In the genomic region with DNA sequence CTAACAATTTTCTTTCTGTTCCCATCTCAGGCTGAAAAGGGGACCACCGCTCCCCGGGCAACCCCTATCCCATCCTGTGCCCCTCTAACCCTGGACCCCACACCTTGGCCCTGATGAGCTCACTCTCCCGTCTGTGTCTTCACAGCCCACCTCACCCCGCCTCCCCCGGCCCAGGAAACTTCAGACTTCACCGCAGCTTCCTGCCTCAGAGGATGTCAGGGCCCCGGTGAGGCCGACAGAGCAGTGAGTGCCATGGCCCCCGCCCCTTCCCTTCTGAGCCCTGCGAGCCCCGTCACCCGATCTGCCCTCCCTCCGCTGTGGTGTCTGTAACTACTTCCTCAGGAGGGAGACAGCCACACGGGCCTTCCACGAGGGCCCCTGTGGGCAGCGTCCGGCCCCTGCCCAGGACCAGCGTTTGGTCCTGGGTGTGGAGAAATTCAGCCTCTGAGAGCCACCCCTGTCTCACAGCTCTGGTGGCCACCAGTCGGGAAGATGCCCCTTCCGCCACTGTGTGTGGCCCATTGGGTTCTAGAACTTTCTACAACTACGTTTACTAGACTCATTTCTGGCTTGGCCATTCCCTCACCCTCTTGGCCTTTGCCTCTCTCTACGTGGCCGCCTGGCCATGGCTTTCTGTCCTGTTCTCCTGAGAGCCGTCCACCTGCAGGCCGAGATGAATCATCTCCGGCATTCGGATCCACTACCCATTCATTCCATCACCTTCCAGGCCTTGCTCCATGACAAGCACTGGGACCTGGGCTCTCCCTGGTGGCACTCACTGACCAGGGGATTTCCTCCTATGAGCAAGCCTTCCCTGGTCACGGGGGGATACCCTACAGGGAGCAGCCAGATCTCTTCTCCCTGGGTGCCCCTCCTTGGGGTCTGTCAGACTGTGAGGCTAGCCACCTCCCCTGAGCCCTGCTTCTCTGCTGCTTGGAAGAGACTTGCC, we compare ENCODE assay signal across 8 cellular contexts. TPM values are rescaled to one million over a fixed set of nuclear protein-coding genes. Genes with fewer than 3 reads are reported as not detected.
A peak's percentile ranks its signal among the peaks of the same experiment; 100 is the strongest.
DNase-seq lines count a peak whose midpoint lies in the region; ATAC-seq and TF ChIP-seq lines count a peak whose summit lies in the region.

No MANE protein-coding gene starts in this region.

- H3K27ac ChIP-seq in mesenchymal stem cell (ENCODE audit: low read length, poor library complexity, severe bottlenecking) (no peak overlapping the region), coronary artery (peak overlapping the region in 1 of 2 donors; percentile 68), uterus (peak overlapping the region in 1 of 2 donors; percentile 9)

- peak; percentile 29 for DNase-seq in SKM-1 (lab: John Stamatoyannopoulos, UW; ENCODE audit: unreplicated experiment)
- peak; percentile 97 for DNase-seq in activated naive CD4-positive, alpha-beta T cell treated with anti-CD3 and anti-CD28 coated beads, Interleukin-2, amount 10 ng/mL, durations not matched to agents 7 days and 5 days
- DNase-seq in mesenchymal stem cell: peak; percentile 46
- DNase-seq in stimulated activated effector memory CD8-positive, alpha-beta T cell treated with anti-CD3 and anti-CD28 coated beads, Interleukin-12 subunit alpha, Interleukin-12 subunit beta, amount 100 ng/mL, for 72 hours (ENCODE audit: low spot score in 2 of 2): peak; percentile 77 to 94
- DNase-seq in coronary artery (ENCODE audit: low spot score): no peak
- DNase-seq in uterus: no peak

- peak overlapping the region in 1 of 2 experiments; percentile 74 for H3K4ac ChIP-seq in mesenchymal stem cell (ENCODE audit: low read depth in 1 of 2, low read length in 2 of 2)

- no peak overlapping the region for H2BK5ac ChIP-seq in mesenchymal stem cell (ENCODE audit: low read depth, low read length, poor library complexity, severe bottlenecking)

- H3K4me3 ChIP-seq in mesenchymal stem cell (ENCODE audit: insufficient read depth in 1 of 2, low read depth in 1 of 2, low read length in 2 of 2) (no peak overlapping the region), coronary artery (no peak overlapping the region), uterus (no peak overlapping the region)

- H3K18ac ChIP-seq in mesenchymal stem cell (ENCODE audit: low read depth in 1 of 2, low read length in 2 of 2): peak overlapping the region in 1 of 2 experiments; percentile 45

- peak overlapping the region; percentile 36 for H3K4me2 ChIP-seq in mesenchymal stem cell (ENCODE audit: low read length, poor library complexity, severe bottlenecking)

- H3K27me3 ChIP-seq in mesenchymal stem cell (ENCODE audit: control insufficient read depth in 1 of 2, insufficient read depth in 1 of 2, low read length in 2 of 2): no peaks in the 10 kb centered on the region
- no peaks in the 10 kb centered on the region for H3K27me3 ChIP-seq in uterus

- H3K36me3 ChIP-seq in mesenchymal stem cell (ENCODE audit: control insufficient read depth in 1 of 2, insufficient read depth in 2 of 2, low read depth in 1 of 2, low read length in 2 of 2) (peaks cover under 1 to 33% of the 10 kb centered on the region in 2 experiments), uterus (no peaks in the 10 kb centered on the region)

- TF ChIP-seq POLR2A in uterus (IDR thresholded peaks at IDR 0.05): no peak

- TF ChIP-seq CTCF in coronary artery (IDR thresholded peaks at IDR 0.05) (no peak), uterus (IDR thresholded peaks at IDR 0.05) (no peak)

- H4K91ac ChIP-seq in mesenchymal stem cell (ENCODE audit: low read length): peak overlapping the region; percentile 67

- H2BK12ac ChIP-seq in mesenchymal stem cell (ENCODE audit: low read length in 2 of 2): no peak overlapping the region

- H3K4me1 Mint-ChIP-seq in activated naive CD4-positive, alpha-beta T cell treated with anti-CD3 and anti-CD28 coated beads, Interleukin-2, amount 10 ng/mL, durations not matched to agents 7 days and 5 days: peaks cover 71% of the 10 kb centered on the region
- peaks cover 83% of the 10 kb centered on the region for H3K4me1 Mint-ChIP-seq in stimulated activated effector memory CD8-positive, alpha-beta T cell treated with anti-CD3 and anti-CD28 coated beads, Interleukin-12 subunit alpha, Interleukin-12 subunit beta, amount 100 ng/mL, for 72 hours

- no peaks in the 10 kb centered on the region for H3K27me3 Mint-ChIP-seq in activated naive CD4-positive, alpha-beta T cell treated with anti-CD3 and anti-CD28 coated beads, Interleukin-2, amount 10 ng/mL, durations not matched to agents 7 days and 5 days

- H2AFZ ChIP-seq in mesenchymal stem cell (ENCODE audit: low read depth, low read length): no peak overlapping the region

- H3K9me3 ChIP-seq in mesenchymal stem cell (ENCODE audit: control insufficient read depth, low read length): no peaks in the 10 kb centered on the region
- no peaks in the 10 kb centered on the region for H3K9me3 ChIP-seq in uterus

- H3K9me3 Mint-ChIP-seq in activated naive CD4-positive, alpha-beta T cell treated with anti-CD3 and anti-CD28 coated beads, Interleukin-2, amount 10 ng/mL, durations not matched to agents 7 days and 5 days: no peaks in the 10 kb centered on the region
- H3K9me3 Mint-ChIP-seq in stimulated activated effector memory CD8-positive, alpha-beta T cell treated with anti-CD3 and anti-CD28 coated beads, Interleukin-12 subunit alpha, Interleukin-12 subunit beta, amount 100 ng/mL, for 72 hours: no peaks in the 10 kb centered on the region

- H2BK15ac ChIP-seq in mesenchymal stem cell (ENCODE audit: low read depth, poor library complexity, severe bottlenecking): no peak overlapping the region

- 52% methylated on average over 28 of the region's 28 CpGs for WGBS in mesenchymal stem cell

- peak overlapping the region; percentile 99 for H3K27ac Mint-ChIP-seq in activated naive CD4-positive, alpha-beta T cell treated with anti-CD3 and anti-CD28 coated beads, Interleukin-2, amount 10 ng/mL, durations not matched to agents 7 days and 5 days
- peak overlapping the region; percentile 98 for H3K27ac Mint-ChIP-seq in stimulated activated effector memory CD8-positive, alpha-beta T cell treated with anti-CD3 and anti-CD28 coated beads, Interleukin-12 subunit alpha, Interleukin-12 subunit beta, amount 100 ng/mL, for 72 hours

- ATAC-seq in GM18498 (IDR thresholded peaks at IDR 0.05; ENCODE audit: unreplicated experiment) (peak; percentile 43), HG02943 (IDR thresholded peaks at IDR 0.05; ENCODE audit: low read depth, unreplicated experiment) (peak; percentile 47)
- ATAC-seq in stimulated activated effector memory CD8-positive, alpha-beta T cell treated with anti-CD3 and anti-CD28 coated beads, Interleukin-12 subunit alpha, Interleukin-12 subunit beta, amount 100 ng/mL, for 72 hours: peak; percentile 74

- no peak overlapping the region for H3K9ac ChIP-seq in mesenchymal stem cell (ENCODE audit: low read length)

- H3K14ac ChIP-seq in mesenchymal stem cell (ENCODE audit: low read length in 2 of 2): no peak overlapping the region

- H3K23ac ChIP-seq in mesenchymal stem cell (ENCODE audit: low read length in 2 of 2): no peak overlapping the region

- H4K8ac ChIP-seq in mesenchymal stem cell (ENCODE audit: low read length): peak overlapping the region; percentile 77

- H3K79me1 ChIP-seq in mesenchymal stem cell (replicated peaks; ENCODE audit: low read length, poor library complexity, severe bottlenecking): peaks cover 29% of the 10 kb centered on the region

- peaks cover 60% of the 10 kb centered on the region for H3K36me3 Mint-ChIP-seq in activated naive CD4-positive, alpha-beta T cell treated with anti-CD3 and anti-CD28 coated beads, Interleukin-2, amount 10 ng/mL, durations not matched to agents 7 days and 5 days
- H3K36me3 Mint-ChIP-seq in stimulated activated effector memory CD8-positive, alpha-beta T cell treated with anti-CD3 and anti-CD28 coated beads, Interleukin-12 subunit alpha, Interleukin-12 subunit beta, amount 100 ng/mL, for 72 hours: peaks cover 89% of the 10 kb centered on the region

- no peak overlapping the region for H2AK5ac ChIP-seq in mesenchymal stem cell (ENCODE audit: low read length, severe bottlenecking)

- H3K4me1 ChIP-seq in mesenchymal stem cell (ENCODE audit: control insufficient read depth, insufficient read depth, low read depth, low read length): peaks cover 57% of the 10 kb centered on the region
- H3K4me1 ChIP-seq in uterus: peaks cover 1 to 16% of the 10 kb centered on the region in 2 donors

- CTCF ChIA-PET in activated naive CD4-positive, alpha-beta T cell treated with anti-CD3 and anti-CD28 coated beads, Interleukin-2, amount 10 ng/mL, durations not matched to agents 7 days and 5 days (lab: Charles Lee): interaction anchor here (0.7 to 14.1 kb wide), 9 partner anchors 10 to 91 kb away, joined by 3 to 575 read pairs (median 6); partner anchors contain the start of gene SETD1B

- H3K4me3 Mint-ChIP-seq in activated naive CD4-positive, alpha-beta T cell treated with anti-CD3 and anti-CD28 coated beads, Interleukin-2, amount 10 ng/mL, durations not matched to agents 7 days and 5 days: peak overlapping the region; percentile 92
- peak overlapping the region; percentile 91 for H3K4me3 Mint-ChIP-seq in stimulated activated effector memory CD8-positive, alpha-beta T cell treated with anti-CD3 and anti-CD28 coated beads, Interleukin-12 subunit alpha, Interleukin-12 subunit beta, amount 100 ng/mL, for 72 hours

- intact Hi-C loops in uterus (cut with DNase I; ENCODE audit: low total_unique reads): loop anchor here (5.0 kb wide), 1 partner anchor 93 kb away; no protein-coding TSS in a partner anchor

- H2BK120ac ChIP-seq in mesenchymal stem cell (ENCODE audit: low read depth, low read length): no peak overlapping the region

RNA-seq across cellular contexts. Expression of gene RHOF, which starts 3.4 kb away (rescaled TPM):
- polyA plus RNA-seq in mesenchymal stem cell (2013, experiment 1 of 2): 15.0 TPM
- polyA plus RNA-seq in mesenchymal stem cell (2013, experiment 2 of 2): 14.2 TPM
- 10 to 100 TPM in 3 of 4 donors, 1 to 10 TPM in 1; 5.1 to 27.6 (median 13.1) TPM for total RNA-seq in uterus

RNA-seq across cellular contexts. Expression of gene SETD1B, which starts 13.7 kb away (rescaled TPM):
- 10.4 TPM for polyA plus RNA-seq in mesenchymal stem cell (2013, experiment 1 of 2)
- polyA plus RNA-seq in mesenchymal stem cell (2013, experiment 2 of 2): 9.3 TPM
- 10 to 100 TPM in 1 of 4 donors, 1 to 10 TPM in 3; 1.3 to 63.6 (median 5.6) TPM for total RNA-seq in uterus

Comparison
In these comparisons a context has a peak if more than half of its experiments do, and no peak if none do; other contexts are left out.
1. DNase-seq: peak in SKM-1 (single experiment), activated naive CD4-positive, alpha-beta T cell treated with anti-CD3 and anti-CD28 coated beads, Interleukin-2, amount 10 ng/mL, durations not matched to agents 7 days and 5 days (single experiment), mesenchymal stem cell (single experiment) and stimulated activated effector memory CD8-positive, alpha-beta T cell treated with anti-CD3 and anti-CD28 coated beads, Interleukin-12 subunit alpha, Interleukin-12 subunit beta, amount 100 ng/mL, for 72 hours (2 of 2); none in coronary artery (single experiment) and uterus (0 of 2).
2. Peak in every context shown above with its lines, with median percentiles within 50 percentile points of each other: ATAC-seq.